In genomic region chr12:28121899-28122655, GRCh38 we compare ENCODE assay signal across 28 cellular contexts.
"Had no signal": no experiment of that assay in that cellular context is flagged by ENCODE, and none has a peak within 500 bp of the region (broad histone marks: within the 10 kb centered on the region; RNA-seq: fewer than 3 reads in every experiment).

No MANE protein-coding gene starts in this region.

- ATAC-seq: activated T-cell treated with anti-CD3 and anti-CD28 coated beads, Interleukin-2, amount 50 U/mL, for 72 hours; body of pancreas; heart right ventricle; left lung; lower lobe of right lung; mucosa of descending colon; natural killer cell treated with Interleukin-12 subunit alpha and Interleukin-12 subunit beta and Interleukin-15 and Interleukin-18, amount 100 ng/mL, for 72 hours had no signal

- H3K36me3 ChIP-seq: adrenal gland, esophagus squamous epithelium, heart right ventricle, left lung, lower lobe of right lung, neutrophil, ovary, prostate gland, right atrium auricular region, suprapubic skin, tibial nerve had no signal

- H3K9me3 Mint-ChIP-seq: activated T-cell treated with anti-CD3 and anti-CD28 coated beads, Interleukin-2, amount 50 U/mL, for 72 hours; natural killer cell treated with Interleukin-12 subunit alpha and Interleukin-12 subunit beta and Interleukin-15 and Interleukin-18, amount 100 ng/mL, for 72 hours; T-helper 2 cell treated with Interferon-gamma antibody and Interleukin-4, amounts not matched to agents 5 μg/mL and 100 μg/mL, for 36 hours had no signal

- H3K27me3 ChIP-seq: adrenal gland, body of pancreas, esophagus squamous epithelium, heart right ventricle, left lung, neutrophil, ovary, right atrium auricular region, suprapubic skin, tibial nerve had no signal

- H3K36me3 Mint-ChIP-seq: activated naive CD8-positive, alpha-beta T cell; natural killer cell treated with Interleukin-12 subunit alpha and Interleukin-12 subunit beta and Interleukin-15 and Interleukin-18, amount 100 ng/mL, for 72 hours had no signal

- DNase-seq: activated CD4-positive, alpha-beta T cell treated with anti-CD3 and anti-CD28 coated beads for 4 hours; activated CD4-positive, alpha-beta T cell treated with anti-CD3 and anti-CD28 coated beads, Interleukin-2, amount 50 U/mL, for 4 hours; activated naive CD4-positive, alpha-beta T cell; activated T-cell treated with anti-CD3 and anti-CD28 coated beads for 4 hours; activated T-cell treated with anti-CD3 and anti-CD28 coated beads, Interleukin-2, amount 50 U/mL, for 72 hours; adrenal gland; aorta; body of pancreas; dermis blood vessel endothelial cell; effector CD4-positive, alpha-beta T cell; esophagus squamous epithelium; foreskin melanocyte; heart right ventricle; left lung; lower lobe of right lung; mesendoderm; mucosa of descending colon; ovary; stimulated activated CD4-positive, alpha-beta T cell treated with anti-CD3 and anti-CD28 coated beads, Interleukin-15, amount 100 ng/mL, for 24 hours; stimulated activated naive CD4-positive, alpha-beta T cell had no signal

- H3K4me1 ChIP-seq: adrenal gland, body of pancreas, heart right ventricle, left lung, lower lobe of right lung, prostate gland, right atrium auricular region, suprapubic skin had no signal

- H3K27me3 Mint-ChIP-seq: activated naive CD8-positive, alpha-beta T cell had no signal

- H3K9me3 ChIP-seq: adrenal gland, body of pancreas, esophagus squamous epithelium, heart right ventricle, left lung, lower lobe of right lung, mucosa of descending colon, neutrophil, ovary, prostate gland, right atrium auricular region, suprapubic skin, tibial nerve had no signal

- H3K27ac Mint-ChIP-seq: activated naive CD8-positive, alpha-beta T cell; activated T-cell treated with anti-CD3 and anti-CD28 coated beads, Interleukin-2, amount 50 U/mL, for 72 hours; natural killer cell treated with Interleukin-12 subunit alpha and Interleukin-12 subunit beta and Interleukin-15 and Interleukin-18, amount 100 ng/mL, for 72 hours; T-helper 2 cell treated with Interferon-gamma antibody and Interleukin-4, amounts not matched to agents 5 μg/mL and 100 μg/mL, for 36 hours had no signal

- H3K4me3 Mint-ChIP-seq: activated naive CD8-positive, alpha-beta T cell; activated T-cell treated with anti-CD3 and anti-CD28 coated beads, Interleukin-2, amount 50 U/mL, for 72 hours; natural killer cell treated with Interleukin-12 subunit alpha and Interleukin-12 subunit beta and Interleukin-15 and Interleukin-18, amount 100 ng/mL, for 72 hours; T-helper 2 cell treated with Interferon-gamma antibody and Interleukin-4, amounts not matched to agents 5 μg/mL and 100 μg/mL, for 36 hours had no signal

- H3K4me3 ChIP-seq: adrenal gland, body of pancreas, esophagus squamous epithelium, heart right ventricle, left lung, lower lobe of right lung, mucosa of descending colon, ovary, prostate gland, right atrium auricular region, suprapubic skin, tibial nerve had no signal

- H3K27ac ChIP-seq: adrenal gland, body of pancreas, esophagus squamous epithelium, heart right ventricle, left lung, lower lobe of right lung, neutrophil, ovary, prostate gland, right atrium auricular region, suprapubic skin, tibial nerve had no signal
